1 cellular context compared by ENCODE assay signal in the genomic region with DNA sequence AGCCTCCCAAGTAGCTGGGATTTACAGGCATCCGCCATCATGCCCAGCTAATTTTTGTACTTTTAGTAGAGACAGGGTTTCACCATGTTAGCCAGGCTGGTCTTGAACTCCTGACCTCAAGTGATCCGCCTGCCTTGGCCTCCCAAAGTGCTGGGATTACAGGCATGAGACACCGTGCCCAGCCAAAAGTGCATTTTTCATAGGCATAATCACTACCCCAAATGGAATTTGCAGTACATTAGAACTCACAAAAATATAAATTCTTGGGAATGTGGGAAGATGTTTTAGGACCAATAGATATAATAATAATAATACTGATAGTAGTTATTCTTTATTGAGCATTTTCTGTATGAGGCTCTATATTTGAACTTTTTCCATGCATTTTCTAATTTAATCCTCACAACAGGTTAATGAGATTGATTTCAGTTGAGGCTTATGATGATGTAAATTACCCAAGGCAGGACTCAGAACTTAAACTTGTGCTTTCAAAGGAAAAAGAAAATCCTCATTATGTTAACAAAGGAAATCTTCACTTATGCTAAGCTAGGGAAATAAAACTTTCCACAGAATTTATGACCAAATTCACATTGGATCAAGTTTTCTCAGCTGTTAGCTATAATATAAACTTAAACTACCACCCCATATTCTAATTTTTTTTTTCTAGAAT.
TF ChIP-seq lines count a peak whose summit lies in the region.

No MANE protein-coding gene starts in this region.

TF ChIP-seq in HCT116, 20 proteins besides CTCF, POLR2A, EP300 and RAD21 (continued from another document):
- TF ChIP-seq, protein P1, sequence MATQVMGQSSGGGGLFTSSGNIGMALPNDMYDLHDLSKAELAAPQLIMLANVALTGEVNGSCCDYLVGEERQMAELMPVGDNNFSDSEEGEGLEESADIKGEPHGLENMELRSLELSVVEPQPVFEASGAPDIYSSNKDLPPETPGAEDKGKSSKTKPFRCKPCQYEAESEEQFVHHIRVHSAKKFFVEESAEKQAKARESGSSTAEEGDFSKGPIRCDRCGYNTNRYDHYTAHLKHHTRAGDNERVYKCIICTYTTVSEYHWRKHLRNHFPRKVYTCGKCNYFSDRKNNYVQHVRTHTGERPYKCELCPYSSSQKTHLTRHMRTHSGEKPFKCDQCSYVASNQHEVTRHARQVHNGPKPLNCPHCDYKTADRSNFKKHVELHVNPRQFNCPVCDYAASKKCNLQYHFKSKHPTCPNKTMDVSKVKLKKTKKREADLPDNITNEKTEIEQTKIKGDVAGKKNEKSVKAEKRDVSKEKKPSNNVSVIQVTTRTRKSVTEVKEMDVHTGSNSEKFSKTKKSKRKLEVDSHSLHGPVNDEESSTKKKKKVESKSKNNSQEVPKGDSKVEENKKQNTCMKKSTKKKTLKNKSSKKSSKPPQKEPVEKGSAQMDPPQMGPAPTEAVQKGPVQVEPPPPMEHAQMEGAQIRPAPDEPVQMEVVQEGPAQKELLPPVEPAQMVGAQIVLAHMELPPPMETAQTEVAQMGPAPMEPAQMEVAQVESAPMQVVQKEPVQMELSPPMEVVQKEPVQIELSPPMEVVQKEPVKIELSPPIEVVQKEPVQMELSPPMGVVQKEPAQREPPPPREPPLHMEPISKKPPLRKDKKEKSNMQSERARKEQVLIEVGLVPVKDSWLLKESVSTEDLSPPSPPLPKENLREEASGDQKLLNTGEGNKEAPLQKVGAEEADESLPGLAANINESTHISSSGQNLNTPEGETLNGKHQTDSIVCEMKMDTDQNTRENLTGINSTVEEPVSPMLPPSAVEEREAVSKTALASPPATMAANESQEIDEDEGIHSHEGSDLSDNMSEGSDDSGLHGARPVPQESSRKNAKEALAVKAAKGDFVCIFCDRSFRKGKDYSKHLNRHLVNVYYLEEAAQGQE (IDR thresholded peaks at IDR 0.05; ENCODE audit: low read depth) = no peak
- no peak for TF ChIP-seq YY1 (IDR thresholded peaks at IDR 0.05; ENCODE audit: extremely low read depth, insufficient replicate concordance, low read depth, low read length)
- TF ChIP-seq EGR1 (IDR thresholded peaks at IDR 0.05; ENCODE audit: low read depth) = no peak
- TF ChIP-seq CBX3 (IDR thresholded peaks at IDR 0.05; ENCODE audit: low read depth) = no peak
- no peak for TF ChIP-seq ELF1 (IDR thresholded peaks at IDR 0.05; ENCODE audit: borderline replicate concordance, low read depth)
- no peak for TF ChIP-seq ZNF274 (IDR thresholded peaks at IDR 0.05; ENCODE audit: low read depth, low read length)
- no peak for TF ChIP-seq ZFX (IDR thresholded peaks at IDR 0.05)
- TF ChIP-seq TCF7L2 (IDR thresholded peaks at IDR 0.05; ENCODE audit: borderline replicate concordance, extremely low read depth, insufficient read depth, insufficient read length) = no peak
- no peak for TF ChIP-seq SIN3A (IDR thresholded peaks at IDR 0.05; ENCODE audit: low read depth)
- no peak for TF ChIP-seq FOSL1 (IDR thresholded peaks at IDR 0.05; ENCODE audit: low read depth)
- TF ChIP-seq SRF (IDR thresholded peaks at IDR 0.05; ENCODE audit: low read depth) = no peak
- TF ChIP-seq CEBPB (IDR thresholded peaks at IDR 0.05; ENCODE audit: low read depth) = no peak
- TF ChIP-seq, protein P2, sequence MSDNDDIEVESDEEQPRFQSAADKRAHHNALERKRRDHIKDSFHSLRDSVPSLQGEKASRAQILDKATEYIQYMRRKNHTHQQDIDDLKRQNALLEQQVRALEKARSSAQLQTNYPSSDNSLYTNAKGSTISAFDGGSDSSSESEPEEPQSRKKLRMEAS (IDR thresholded peaks at IDR 0.05) = no peak
- TF ChIP-seq POLR2AphosphoS5 (IDR thresholded peaks at IDR 0.05; ENCODE audit: low read depth, low read length) = no peak
- TF ChIP-seq, protein P3, sequence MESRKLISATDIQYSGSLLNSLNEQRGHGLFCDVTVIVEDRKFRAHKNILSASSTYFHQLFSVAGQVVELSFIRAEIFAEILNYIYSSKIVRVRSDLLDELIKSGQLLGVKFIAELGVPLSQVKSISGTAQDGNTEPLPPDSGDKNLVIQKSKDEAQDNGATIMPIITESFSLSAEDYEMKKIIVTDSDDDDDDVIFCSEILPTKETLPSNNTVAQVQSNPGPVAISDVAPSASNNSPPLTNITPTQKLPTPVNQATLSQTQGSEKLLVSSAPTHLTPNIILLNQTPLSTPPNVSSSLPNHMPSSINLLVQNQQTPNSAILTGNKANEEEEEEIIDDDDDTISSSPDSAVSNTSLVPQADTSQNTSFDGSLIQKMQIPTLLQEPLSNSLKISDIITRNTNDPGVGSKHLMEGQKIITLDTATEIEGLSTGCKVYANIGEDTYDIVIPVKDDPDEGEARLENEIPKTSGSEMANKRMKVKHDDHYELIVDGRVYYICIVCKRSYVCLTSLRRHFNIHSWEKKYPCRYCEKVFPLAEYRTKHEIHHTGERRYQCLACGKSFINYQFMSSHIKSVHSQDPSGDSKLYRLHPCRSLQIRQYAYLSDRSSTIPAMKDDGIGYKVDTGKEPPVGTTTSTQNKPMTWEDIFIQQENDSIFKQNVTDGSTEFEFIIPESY (IDR thresholded peaks at IDR 0.05; ENCODE audit: extremely low read depth, insufficient replicate concordance, low read length) = no peak
- TF ChIP-seq EZH2phosphoT487 (IDR thresholded peaks at IDR 0.05; ENCODE audit: borderline replicate concordance) = no peak
